17 cellular contexts compared by ENCODE assay signal in genomic region chr16:48321307-48322036, GRCh38.
DNase-seq lines count a peak whose midpoint lies in the region; ATAC-seq and TF ChIP-seq lines count a peak whose summit lies in the region.
"Had no signal": no experiment of that assay in that cellular context is flagged by ENCODE, and none has a peak within 500 bp of the region (broad histone marks: within the 10 kb centered on the region; RNA-seq: fewer than 3 reads in every experiment).

No MANE protein-coding gene starts in this region.

- H3K79me2 ChIP-seq in fibroblast of lung (ENCODE audit: control insufficient read depth, insufficient read depth, low read length) (no peaks in the 10 kb centered on the region), neural progenitor cell (ENCODE audit: low read depth) (no peaks in the 10 kb centered on the region)

- H3K4me3 ChIP-seq in SJSA1, result no peak overlapping the region
- no peak overlapping the region for H3K4me3 ChIP-seq in fibroblast of lung (replicated peaks in 1 of 4; ENCODE audit: control extremely low read depth in 1 of 4, insufficient read depth in 1 of 4, low read depth in 3 of 4, low read length in 4 of 4)
- H3K4me3 ChIP-seq in SJCRH30, result no peak overlapping the region
- H3K4me3 ChIP-seq in neural progenitor cell, result no peak overlapping the region
- H3K4me3 ChIP-seq: uterus had no signal

- CTCF ChIA-PET in activated naive CD4-positive, alpha-beta T cell treated with anti-CD3 and anti-CD28 coated beads for 36 hours (lab: Charles Lee), result interaction anchor here (2.1 kb wide), 1 partner anchor 302 kb away, joined by 11 read pairs; no protein-coding TSS in a partner anchor

- H3K27me3 ChIP-seq in SJSA1 (replicated peaks), result no peaks in the 10 kb centered on the region
- H3K27me3 ChIP-seq in fibroblast of lung (ENCODE audit: control insufficient read depth, insufficient read depth, low read length), result no peaks in the 10 kb centered on the region
- no peaks in the 10 kb centered on the region for H3K27me3 ChIP-seq in SJCRH30
- H3K27me3 ChIP-seq in neural progenitor cell, result no peaks in the 10 kb centered on the region
- H3K27me3 ChIP-seq: BE2C, uterus had no signal

- H3K36me3 Mint-ChIP-seq in activated naive CD4-positive, alpha-beta T cell treated with anti-CD3 and anti-CD28 coated beads for 36 hours (ENCODE audit: low read depth), result peaks cover 14% of the 10 kb centered on the region
- H3K36me3 Mint-ChIP-seq in neural progenitor cell, result peaks cover 17% of the 10 kb centered on the region

- H3K27me3 Mint-ChIP-seq in activated naive CD4-positive, alpha-beta T cell treated with anti-CD3 and anti-CD28 coated beads for 36 hours (ENCODE audit: low read depth), result no peaks in the 10 kb centered on the region
- no peaks in the 10 kb centered on the region for H3K27me3 Mint-ChIP-seq in neural progenitor cell (ENCODE audit: insufficient read depth, low read depth)
- H3K27me3 Mint-ChIP-seq: progenitor cell of endocrine pancreas had no signal

- H3K4me1 ChIP-seq in SJSA1 (replicated peaks) (peaks cover 59% of the 10 kb centered on the region), fibroblast of lung (ENCODE audit: control insufficient read depth, extremely low read depth, insufficient read depth, low read length) (peaks cover 15% of the 10 kb centered on the region), SJCRH30 (peaks cover 10% of the 10 kb centered on the region), neural progenitor cell (no peaks in the 10 kb centered on the region)
- H3K4me1 ChIP-seq: BE2C, uterus had no signal

- no peak overlapping the region for H3K4me3 Mint-ChIP-seq in activated naive CD4-positive, alpha-beta T cell treated with anti-CD3 and anti-CD28 coated beads for 36 hours
- no peak overlapping the region for H3K4me3 Mint-ChIP-seq in neural progenitor cell
- H3K4me3 Mint-ChIP-seq: T-helper 2 cell treated with Interferon-gamma antibody and Interleukin-4, amounts not matched to agents 5 μg/mL and 100 μg/mL, for 36 hours had no signal

- no peaks in the 10 kb centered on the region for H3F3A ChIP-seq in neural progenitor cell (ENCODE audit: low read depth)

- H3K36me3 ChIP-seq in SJSA1 (peaks cover 9% of the 10 kb centered on the region), fibroblast of lung (ENCODE audit: control insufficient read depth, insufficient read depth, low read length) (no peaks in the 10 kb centered on the region), SJCRH30 (peaks cover 3% of the 10 kb centered on the region), neural progenitor cell (no peaks in the 10 kb centered on the region)
- H3K36me3 ChIP-seq: BE2C, uterus had no signal

- no peaks in the 10 kb centered on the region for H3K9me3 Mint-ChIP-seq in activated naive CD4-positive, alpha-beta T cell treated with anti-CD3 and anti-CD28 coated beads for 36 hours
- H3K9me3 Mint-ChIP-seq in neural progenitor cell, result peaks cover 3% of the 10 kb centered on the region
- H3K9me3 Mint-ChIP-seq: T-helper 2 cell treated with Interferon-gamma antibody and Interleukin-4, amounts not matched to agents 5 μg/mL and 100 μg/mL, for 36 hours had no signal

- H3K9ac ChIP-seq in fibroblast of lung (ENCODE audit: insufficient read depth, low read length) (no peak overlapping the region), neural progenitor cell (no peak overlapping the region)

- intact Hi-C loops in activated naive CD4-positive, alpha-beta T cell treated with anti-CD3 and anti-CD28 coated beads for 36 hours (cut with micrococcal nuclease), result no loop called here

- peak; percentile 45 for DNase-seq in activated naive CD4-positive, alpha-beta T cell treated with anti-CD3 and anti-CD28 coated beads for 36 hours
- DNase-seq in activated naive CD4-positive, alpha-beta T cell (lab: John Stamatoyannopoulos, UW), result no peak
- peak in 1 of 2 experiments; percentile 48 for DNase-seq in SJSA1 (ENCODE audit: low read depth in 1 of 2, low spot score in 2 of 2)
- peak; percentile 70 to 82 for DNase-seq in fibroblast of lung (ENCODE audit: low read depth in 2 of 2)
- DNase-seq in stimulated activated naive CD8-positive, alpha-beta T cell treated with anti-CD3 and anti-CD28 coated beads, Interleukin-15, Interleukin-2, amounts not matched to agents 100 U/mL and 50 U/mL, for 24 hours, result no peak
- no peak for DNase-seq in SJCRH30
- no peak for DNase-seq in neural progenitor cell (ENCODE audit: low spot score)
- DNase-seq in NCI-H1694 (lab: John Stamatoyannopoulos, UW), result no peak
- DNase-seq: BE2C, DMS79, kidney, NCI-H1417 treated with DMSO at 0.1 percent for 48 hours, NCI-H526, uterus had no signal

- H3K27ac ChIP-seq in SJSA1 (peak overlapping the region; percentile 11; the same call in 1 of the 2 replicates), fibroblast of lung (ENCODE audit: insufficient read depth, low read length) (no peak overlapping the region), SJCRH30 (no peak overlapping the region), neural progenitor cell (no peak overlapping the region)
- H3K27ac ChIP-seq: RWPE1, uterus had no signal

- peaks cover 51% of the 10 kb centered on the region for H3K4me1 Mint-ChIP-seq in activated naive CD4-positive, alpha-beta T cell treated with anti-CD3 and anti-CD28 coated beads for 36 hours (ENCODE audit: low read depth)
- H3K4me1 Mint-ChIP-seq in neural progenitor cell, result no peaks in the 10 kb centered on the region

- no peaks in the 10 kb centered on the region for H4K20me1 ChIP-seq in fibroblast of lung (ENCODE audit: control insufficient read depth, extremely low read depth, insufficient read depth, low read length)
- H4K20me1 ChIP-seq in neural progenitor cell (ENCODE audit: low read depth), result no peaks in the 10 kb centered on the region

- TF ChIP-seq CTCF in fibroblast of lung (conservative IDR thresholded peaks at IDR 0.05 in 1 of 2, IDR thresholded peaks at IDR 0.05 in 1 of 2; ENCODE audit: low read depth in 1 of 2, low read length in 2 of 2), result no peak
- TF ChIP-seq CTCF in neural progenitor cell (IDR thresholded peaks at IDR 0.05), result no peak

- no peak overlapping the region for H3K27ac Mint-ChIP-seq in activated naive CD4-positive, alpha-beta T cell treated with anti-CD3 and anti-CD28 coated beads for 36 hours
- H3K27ac Mint-ChIP-seq in neural progenitor cell, result no peak overlapping the region
- H3K27ac Mint-ChIP-seq: progenitor cell of endocrine pancreas; T-helper 2 cell treated with Interferon-gamma antibody and Interleukin-4, amounts not matched to agents 5 μg/mL and 100 μg/mL, for 36 hours had no signal

- no peak overlapping the region for H3K4me2 ChIP-seq in fibroblast of lung (ENCODE audit: extremely low read depth, insufficient read depth, low read length)
- H3K4me2 ChIP-seq in neural progenitor cell, result no peak overlapping the region

- ATAC-seq in stimulated activated naive CD8-positive, alpha-beta T cell treated with anti-CD3 and anti-CD28 coated beads, Interleukin-15, Interleukin-2, amounts not matched to agents 100 U/mL and 50 U/mL, for 24 hours, result peak; percentile 70

- H2AFZ ChIP-seq in fibroblast of lung (ENCODE audit: low read length) (no peak overlapping the region), neural progenitor cell (replicated peaks) (no peak overlapping the region)

- H3K9me3 ChIP-seq in SJSA1 (replicated peaks), result no peaks in the 10 kb centered on the region
- no peaks in the 10 kb centered on the region for H3K9me3 ChIP-seq in fibroblast of lung (ENCODE audit: control insufficient read depth, insufficient read depth, low read depth, low read length)
- H3K9me3 ChIP-seq in SJCRH30 (replicated peaks), result no peaks in the 10 kb centered on the region
- H3K9me3 ChIP-seq in neural progenitor cell (ENCODE audit: low read depth), result no peaks in the 10 kb centered on the region
- H3K9me3 ChIP-seq: BE2C, uterus had no signal

Comparison
In these comparisons a context has a peak if more than half of its experiments do, and no peak if none do; other contexts are left out.
1. DNase-seq: peak in activated naive CD4-positive, alpha-beta T cell treated with anti-CD3 and anti-CD28 coated beads for 36 hours (single experiment) and fibroblast of lung (2 of 2); none in activated naive CD4-positive, alpha-beta T cell (0 of 4), stimulated activated naive CD8-positive, alpha-beta T cell treated with anti-CD3 and anti-CD28 coated beads, Interleukin-15, Interleukin-2, amounts not matched to agents 100 U/mL and 50 U/mL, for 24 hours (single experiment), SJCRH30 (0 of 2), neural progenitor cell (single experiment) and NCI-H1694 (single experiment).